Comparison of ENCODE assay signal across 36 cellular contexts in the genomic region with DNA sequence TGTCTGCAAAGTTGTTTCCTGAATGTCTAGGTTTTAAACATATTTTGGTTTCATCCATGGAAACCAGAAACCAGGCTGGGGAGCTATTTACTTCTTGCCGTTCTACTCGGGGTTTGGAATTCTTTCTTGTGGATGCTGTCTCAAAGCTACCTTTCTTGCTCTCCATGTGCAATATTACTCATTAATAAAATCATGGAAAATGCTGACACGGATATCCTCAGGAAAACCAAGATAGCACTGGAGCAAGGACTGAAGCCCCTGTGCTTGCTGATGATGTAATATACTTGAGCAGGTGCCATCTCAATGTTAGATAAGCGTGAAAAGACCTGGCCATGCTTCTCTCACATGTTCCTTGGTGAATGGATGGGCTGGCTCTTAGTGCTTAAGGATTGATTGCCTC.
"Had no signal": no experiment of that assay in that cellular context is flagged by ENCODE, and none has a peak within 500 bp of the region (broad histone marks: within the 10 kb centered on the region; RNA-seq: fewer than 3 reads in every experiment).

No MANE protein-coding gene starts in this region.

- H3K9me3 Mint-ChIP-seq: activated B cell treated with CpG ODN at 0.5 μM for 24 hours; activated CD4-positive, alpha-beta memory T cell treated with anti-CD3 and anti-CD28 coated beads for 36 hours; activated CD4-positive, alpha-beta T cell treated with anti-CD3 and anti-CD28 coated beads, Interleukin-2, amount 10 ng/mL, durations not matched to agents 24 days and 14 days; activated CD8-positive, alpha-beta T cell treated with anti-CD3 and anti-CD28 coated beads for 36 hours; activated naive CD4-positive, alpha-beta T cell treated with anti-CD3 and anti-CD28 coated beads for 36 hours; activated naive CD4-positive, alpha-beta T cell treated with anti-CD3 and anti-CD28 coated beads, Interleukin-2, amount 50 U/mL, for 72 hours; activated naive CD8-positive, alpha-beta T cell treated with anti-CD3 and anti-CD28 coated beads for 36 hours; activated T-cell treated with anti-CD3 and anti-CD28 coated beads, Interleukin-2, amount 50 U/mL, for 4 hours; activated T-cell treated with anti-CD3 and anti-CD28 coated beads, Interleukin-2, amount 50 U/mL, for 72 hours; activated T-helper 1 cell treated with anti-CD3 and anti-CD28 coated beads, Interleukin-12 subunit alpha, Interleukin-12 subunit beta, Interleukin-2, Interleukin-4 antibody, amounts not matched to agents 30 ng/mL and 10 ng/mL and 1 ng/mL, durations not matched to agents 14 hours and 24 hours and 36 hours; activated T-helper 17 cell treated with anti-CD3 and anti-CD28 coated beads, Interleukin-2, amount 50 U/mL, for 72 hours; T-cell; T-helper 2 cell treated with Interferon-gamma antibody and Interleukin-4, amounts not matched to agents 5 μg/mL and 100 μg/mL, for 36 hours had no signal

- H3K4me1 Mint-ChIP-seq: activated B cell treated with CpG ODN at 0.5 μM for 24 hours; activated CD4-positive, alpha-beta T cell treated with anti-CD3 and anti-CD28 coated beads, Interleukin-2, amount 10 ng/mL, durations not matched to agents 24 days and 14 days; activated T-helper 17 cell treated with anti-CD3 and anti-CD28 coated beads, Interleukin-2, amount 50 U/mL, for 72 hours; T-cell had no signal

- H3K27me3 ChIP-seq: adrenal gland, body of pancreas, brain microvascular endothelial cell, breast epithelium had no signal

- DNase-seq: activated B cell treated with CpG ODN at 0.5 μM for 24 hours; activated CD4-positive, alpha-beta memory T cell treated with anti-CD3 and anti-CD28 coated beads for 36 hours; activated CD4-positive, alpha-beta T cell treated with anti-CD3 and anti-CD28 coated beads for 4 hours; activated CD4-positive, alpha-beta T cell treated with anti-CD3 and anti-CD28 coated beads, Interleukin-2, amount 10 ng/mL, durations not matched to agents 24 days and 14 days; activated CD4-positive, alpha-beta T cell treated with anti-CD3 and anti-CD28 coated beads, Interleukin-2, amount 50 U/mL, for 1 hour; activated CD4-positive, alpha-beta T cell treated with anti-CD3 and anti-CD28 coated beads, Interleukin-2, amount 50 U/mL, for 4 hours; activated CD4-positive, CD25-positive, alpha-beta regulatory T cell treated with anti-CD3 and anti-CD28 coated beads, Interleukin-2, amount 50 U/mL, for 72 hours; activated CD8-positive, alpha-beta memory T cell treated with anti-CD3 and anti-CD28 coated beads, Interleukin-2, amount 50 U/mL, for 4 hours; activated CD8-positive, alpha-beta T cell treated with anti-CD3 and anti-CD28 coated beads for 36 hours; activated effector memory CD4-positive, alpha-beta T cell treated with anti-CD3 and anti-CD28 coated beads, Interleukin-2, amount 50 U/mL, for 16 hours; activated gamma-delta T cell treated with Interleukin-2 at 50 U/mL for 16 hours; activated naive CD4-positive, alpha-beta T cell; activated naive CD4-positive, alpha-beta T cell treated with anti-CD3 and anti-CD28 coated beads for 36 hours; activated naive CD4-positive, alpha-beta T cell treated with anti-CD3 and anti-CD28 coated beads, Interleukin-2, amount 50 U/mL, for 16 hours; activated naive CD8-positive, alpha-beta T cell treated with anti-CD3 and anti-CD28 coated beads for 36 hours; activated T-cell treated with anti-CD3 and anti-CD28 coated beads for 4 hours; activated T-cell treated with anti-CD3 and anti-CD28 coated beads, Interleukin-2, amount 50 U/mL, for 1 hour; activated T-cell treated with anti-CD3 and anti-CD28 coated beads, Interleukin-2, amount 50 U/mL, for 4 hours; activated T-cell treated with anti-CD3 and anti-CD28 coated beads, Interleukin-2, amount 50 U/mL, for 72 hours; adrenal gland; amniotic stem cell; aorta; body of pancreas; brain microvascular endothelial cell; central memory CD4-positive, alpha-beta T cell; T-cell; T-helper 2 cell; T-helper 9 cell had no signal

- H3K4me1 ChIP-seq: adrenal gland, body of pancreas, breast epithelium had no signal

- FAIRE-seq: astrocyte, TTC549 had no signal

- H3K27ac Mint-ChIP-seq: activated B cell treated with CpG ODN at 0.5 μM for 24 hours; activated CD4-positive, alpha-beta memory T cell treated with anti-CD3 and anti-CD28 coated beads for 36 hours; activated CD4-positive, alpha-beta T cell treated with anti-CD3 and anti-CD28 coated beads, Interleukin-2, amount 10 ng/mL, durations not matched to agents 24 days and 14 days; activated CD8-positive, alpha-beta T cell treated with anti-CD3 and anti-CD28 coated beads for 36 hours; activated naive CD4-positive, alpha-beta T cell treated with anti-CD3 and anti-CD28 coated beads for 36 hours; activated naive CD4-positive, alpha-beta T cell treated with anti-CD3 and anti-CD28 coated beads, Interleukin-2, amount 50 U/mL, for 72 hours; activated naive CD8-positive, alpha-beta T cell treated with anti-CD3 and anti-CD28 coated beads for 36 hours; activated T-cell treated with anti-CD3 and anti-CD28 coated beads, Interleukin-2, amount 50 U/mL, for 72 hours; activated T-helper 1 cell treated with anti-CD3 and anti-CD28 coated beads, Interleukin-12 subunit alpha, Interleukin-12 subunit beta, Interleukin-2, Interleukin-4 antibody, amounts not matched to agents 30 ng/mL and 10 ng/mL and 1 ng/mL, durations not matched to agents 14 hours and 24 hours and 36 hours; activated T-helper 17 cell treated with anti-CD3 and anti-CD28 coated beads, Interleukin-2, amount 50 U/mL, for 72 hours; T-cell; T-helper 2 cell treated with Interferon-gamma antibody and Interleukin-4, amounts not matched to agents 5 μg/mL and 100 μg/mL, for 36 hours had no signal

- H3K27ac ChIP-seq: adrenal gland, body of pancreas, brain microvascular endothelial cell, breast epithelium, VCaP had no signal

- H3K4me3 Mint-ChIP-seq: activated B cell treated with CpG ODN at 0.5 μM for 24 hours; activated CD4-positive, alpha-beta memory T cell treated with anti-CD3 and anti-CD28 coated beads for 36 hours; activated CD4-positive, alpha-beta T cell treated with anti-CD3 and anti-CD28 coated beads, Interleukin-2, amount 10 ng/mL, durations not matched to agents 24 days and 14 days; activated CD8-positive, alpha-beta T cell treated with anti-CD3 and anti-CD28 coated beads for 36 hours; activated naive CD4-positive, alpha-beta T cell treated with anti-CD3 and anti-CD28 coated beads for 36 hours; activated naive CD8-positive, alpha-beta T cell treated with anti-CD3 and anti-CD28 coated beads for 36 hours; activated T-cell treated with anti-CD3 and anti-CD28 coated beads, Interleukin-2, amount 50 U/mL, for 4 hours; activated T-cell treated with anti-CD3 and anti-CD28 coated beads, Interleukin-2, amount 50 U/mL, for 72 hours; activated T-helper 1 cell treated with anti-CD3 and anti-CD28 coated beads, Interleukin-12 subunit alpha, Interleukin-12 subunit beta, Interleukin-2, Interleukin-4 antibody, amounts not matched to agents 30 ng/mL and 10 ng/mL and 1 ng/mL, durations not matched to agents 14 hours and 24 hours and 36 hours; activated T-helper 17 cell treated with anti-CD3 and anti-CD28 coated beads, Interleukin-2, amount 50 U/mL, for 72 hours; T-cell; T-helper 2 cell treated with Interferon-gamma antibody and Interleukin-4, amounts not matched to agents 5 μg/mL and 100 μg/mL, for 36 hours had no signal

- ATAC-seq: activated CD8-positive, alpha-beta T cell treated with anti-CD3 and anti-CD28 coated beads for 36 hours; activated naive CD4-positive, alpha-beta T cell treated with anti-CD3 and anti-CD28 coated beads, Interleukin-2, amount 50 U/mL, for 72 hours; activated T-cell treated with anti-CD3 and anti-CD28 coated beads, Interleukin-2, amount 50 U/mL, for 4 hours; activated T-cell treated with anti-CD3 and anti-CD28 coated beads, Interleukin-2, amount 50 U/mL, for 72 hours; activated T-helper 17 cell treated with anti-CD3 and anti-CD28 coated beads, Interleukin-2, amount 50 U/mL, for 72 hours; body of pancreas; T-cell had no signal

- H3K36me3 Mint-ChIP-seq: activated CD4-positive, alpha-beta memory T cell treated with anti-CD3 and anti-CD28 coated beads for 36 hours; activated naive CD4-positive, alpha-beta T cell treated with anti-CD3 and anti-CD28 coated beads, Interleukin-2, amount 50 U/mL, for 72 hours; activated naive CD8-positive, alpha-beta T cell treated with anti-CD3 and anti-CD28 coated beads for 36 hours; T-cell had no signal

- H3K9me3 ChIP-seq: adrenal gland, body of pancreas, breast epithelium had no signal

- H3K36me3 ChIP-seq: adrenal gland, brain microvascular endothelial cell, breast epithelium had no signal

- H3K4me3 ChIP-seq: adrenal gland, body of pancreas, breast epithelium had no signal
